ENCODE assay signal across 8 cellular contexts in genomic region chr14:101876539-101876938, GRCh38.
DNase-seq lines count a peak whose midpoint lies in the region; ATAC-seq and TF ChIP-seq lines count a peak whose summit lies in the region.

No MANE protein-coding gene starts in this region.

- peak overlapping the region; percentile 98 for H3K27ac Mint-ChIP-seq in memory B cell

- no peaks in the 10 kb centered on the region for H3K27me3 ChIP-seq in PC-3 (ENCODE audit: low read length)

- peaks cover 37% of the 10 kb centered on the region for H3K79me2 ChIP-seq in PC-3 (ENCODE audit: low read length)

- no peaks in the 10 kb centered on the region; the same call in 1 of the 2 replicates for H4K20me1 ChIP-seq in PC-3 (ENCODE audit: low read length)

- H3K36me3 Mint-ChIP-seq in memory B cell: peaks cover 10% of the 10 kb centered on the region

- POLR2A ChIA-PET in PC-3 (lab: Charles Lee; ENCODE audit: unreplicated experiment): no interaction called here

- H3K9me2 ChIP-seq in PC-3 (replicated peaks; ENCODE audit: low read length): no peaks in the 10 kb centered on the region

- H3K4me1 ChIP-seq in PC-3 (ENCODE audit: insufficient read depth, low read length): peaks cover 5% of the 10 kb centered on the region; the same call in 1 of the 2 replicates

- peak overlapping the region; percentile 70 for H3K4me3 Mint-ChIP-seq in memory B cell

- peak; percentile 89 for ATAC-seq in GM18907 (IDR thresholded peaks at IDR 0.05; ENCODE audit: unreplicated experiment)
- ATAC-seq in HG03064 (IDR thresholded peaks at IDR 0.05; ENCODE audit: low read depth, unreplicated experiment): peak; percentile 85
- ATAC-seq in memory B cell (ENCODE audit: low read depth): peak; percentile 95
- ATAC-seq in stimulated activated naive CD8-positive, alpha-beta T cell treated with anti-CD3 and anti-CD28 coated beads, Interleukin-15, Interleukin-2, amounts not matched to agents 100 U/mL and 50 U/mL, for 24 hours: peak; percentile 66
- no peak for ATAC-seq in PC-3

- no peaks in the 10 kb centered on the region for H3K9me3 Mint-ChIP-seq in memory B cell

- no peak for TF ChIP-seq CTCF in PC-3 (conservative IDR thresholded peaks at IDR 0.05; ENCODE audit: low read depth, low read length)

- H3K9ac ChIP-seq in SK-N-MC (ENCODE audit: insufficient read length) (peak overlapping the region; percentile 32), PC-3 (ENCODE audit: low read length) (no peak overlapping the region)

- H3K9me3 ChIP-seq in SK-N-MC (ENCODE audit: low read depth, low read length) (no peaks in the 10 kb centered on the region), PC-3 (ENCODE audit: low read length) (no peaks in the 10 kb centered on the region)

- H3K36me3 ChIP-seq in SK-N-MC (ENCODE audit: insufficient read depth, low read length) (no peaks in the 10 kb centered on the region; the same call in 1 of the 2 replicates), PC-3 (ENCODE audit: low read depth, low read length) (no peaks in the 10 kb centered on the region)

- peak overlapping the region; percentile 52; the same call in 1 of the 2 replicates for H3K4me3 ChIP-seq in SK-N-MC
- no peak overlapping the region for H3K4me3 ChIP-seq in PC-3 (ENCODE audit: low read length)

- H3K4me1 Mint-ChIP-seq in memory B cell: peaks cover 39% of the 10 kb centered on the region

- CTCF ChIA-PET in PC-3 (lab: Charles Lee): no interaction called here

- no peak overlapping the region for H2AFZ ChIP-seq in PC-3 (ENCODE audit: low read length)

- intact Hi-C loops in PC-3 (cut with micrococcal nuclease): no loop called here

- no TSS peak for BruUV-seq in PC-3 (replicated peaks; lab: Mats Ljungman, UMichigan)

- no peaks in the 10 kb centered on the region for H3F3A ChIP-seq in PC-3 (ENCODE audit: low read length, unreplicated experiment)

- no peaks in the 10 kb centered on the region for H3K27me3 Mint-ChIP-seq in memory B cell

- DNase-seq in SK-N-MC (ENCODE audit: low read depth, low spot score) (no peak), memory B cell (ENCODE audit: low spot score in 2 of 2) (peak; percentile 59 to 79), PC-3 (no peak), NCI-H146 treated with DMSO at 0.1 percent for 48 hours (lab: John Stamatoyannopoulos, UW; ENCODE audit: unreplicated experiment) (no peak)
- DNase-seq in activated naive CD4-positive, alpha-beta T cell treated with anti-CD3 and anti-CD28 coated beads, Interleukin-2, amount 50 U/mL, for 16 hours: peak; percentile 74
- DNase-seq in stimulated activated naive CD8-positive, alpha-beta T cell treated with anti-CD3 and anti-CD28 coated beads, Interleukin-15, Interleukin-2, amounts not matched to agents 100 U/mL and 50 U/mL, for 24 hours: peak; percentile 70

- H3K27ac ChIP-seq in SK-N-MC (peak overlapping the region; percentile 80), PC-3 (ENCODE audit: low read length) (no peak overlapping the region)

- H3K4me2 ChIP-seq in PC-3 (ENCODE audit: low read length): no peak overlapping the region

Comparison
In these comparisons a context has a peak if more than half of its experiments do, and no peak if none do; other contexts are left out.
1. DNase-seq: peak in activated naive CD4-positive, alpha-beta T cell treated with anti-CD3 and anti-CD28 coated beads, Interleukin-2, amount 50 U/mL, for 16 hours (single experiment), memory B cell (2 of 2) and stimulated activated naive CD8-positive, alpha-beta T cell treated with anti-CD3 and anti-CD28 coated beads, Interleukin-15, Interleukin-2, amounts not matched to agents 100 U/mL and 50 U/mL, for 24 hours (single experiment); none in SK-N-MC (single experiment), PC-3 (single experiment) and NCI-H146 treated with DMSO at 0.1 percent for 48 hours (single experiment).